2 cellular contexts compared by ENCODE assay signal in the genomic region with DNA sequence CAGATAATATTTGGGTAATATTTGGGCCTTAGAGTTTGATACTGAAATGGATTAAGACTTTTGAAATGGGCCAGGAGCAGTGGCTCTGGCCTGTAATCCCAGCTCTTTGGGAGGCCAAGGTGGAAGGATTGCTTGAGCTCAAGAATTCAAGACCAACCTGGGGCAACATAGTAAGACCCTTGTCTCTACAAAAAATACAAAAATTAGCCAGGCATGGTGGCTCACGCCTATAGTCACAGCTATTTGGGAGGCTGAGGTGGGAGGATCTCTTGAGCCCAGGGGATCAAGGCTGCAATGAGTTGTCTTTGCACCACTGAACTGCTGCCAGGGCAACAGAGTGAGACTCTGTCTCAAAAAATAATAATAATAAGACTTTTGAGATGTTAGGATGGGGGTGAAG.
TF ChIP-seq lines count a peak whose summit lies in the region.

No MANE protein-coding gene starts in this region.

TF ChIP-seq in SK-N-SH, 30 proteins besides CTCF, POLR2A, EP300 and RAD21 (continued from another document):
- TF ChIP-seq TEAD4 (IDR thresholded peaks at IDR 0.05; ENCODE audit: borderline replicate concordance, insufficient read depth) (no peak), FOSL2 (IDR thresholded peaks at IDR 0.05; ENCODE audit: borderline replicate concordance, low read depth) (no peak), NFIC (IDR thresholded peaks at IDR 0.05; ENCODE audit: borderline replicate concordance) (no peak), MXI1 (IDR thresholded peaks at IDR 0.05; ENCODE audit: low read depth, low read length) (no peak), SIN3A (IDR thresholded peaks at IDR 0.05; ENCODE audit: borderline replicate concordance, low read depth, low read length) (no peak), NRF1 (IDR thresholded peaks at IDR 0.05; ENCODE audit: low read depth, low read length) (no peak), YY1 (IDR thresholded peaks at IDR 0.05; ENCODE audit: low read depth) (no peak), IRF3 (IDR thresholded peaks at IDR 0.05; ENCODE audit: low read depth, low read length) (no peak), POLR2AphosphoS5 (IDR thresholded peaks at IDR 0.05; ENCODE audit: low read depth, low read length) (no peak), ZBTB33 (IDR thresholded peaks at IDR 0.05; ENCODE audit: borderline replicate concordance, low read depth) (no peak), FOXM1 (IDR thresholded peaks at IDR 0.05; ENCODE audit: low read depth) (no peak), RFX5 (IDR thresholded peaks at IDR 0.05; ENCODE audit: low read length) (no peak), MEF2A (IDR thresholded peaks at IDR 0.05; ENCODE audit: borderline replicate concordance, low read depth) (no peak), ELF1 (IDR thresholded peaks at IDR 0.05) (no peak)
- TF ChIP-seq, protein P1, sequence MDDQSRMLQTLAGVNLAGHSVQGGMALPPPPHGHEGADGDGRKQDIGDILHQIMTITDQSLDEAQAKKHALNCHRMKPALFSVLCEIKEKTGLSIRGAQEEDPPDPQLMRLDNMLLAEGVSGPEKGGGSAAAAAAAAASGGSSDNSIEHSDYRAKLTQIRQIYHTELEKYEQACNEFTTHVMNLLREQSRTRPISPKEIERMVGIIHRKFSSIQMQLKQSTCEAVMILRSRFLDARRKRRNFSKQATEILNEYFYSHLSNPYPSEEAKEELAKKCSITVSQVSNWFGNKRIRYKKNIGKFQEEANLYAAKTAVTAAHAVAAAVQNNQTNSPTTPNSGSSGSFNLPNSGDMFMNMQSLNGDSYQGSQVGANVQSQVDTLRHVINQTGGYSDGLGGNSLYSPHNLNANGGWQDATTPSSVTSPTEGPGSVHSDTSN (IDR thresholded peaks at IDR 0.05): no peak
- TF ChIP-seq, protein P2, sequence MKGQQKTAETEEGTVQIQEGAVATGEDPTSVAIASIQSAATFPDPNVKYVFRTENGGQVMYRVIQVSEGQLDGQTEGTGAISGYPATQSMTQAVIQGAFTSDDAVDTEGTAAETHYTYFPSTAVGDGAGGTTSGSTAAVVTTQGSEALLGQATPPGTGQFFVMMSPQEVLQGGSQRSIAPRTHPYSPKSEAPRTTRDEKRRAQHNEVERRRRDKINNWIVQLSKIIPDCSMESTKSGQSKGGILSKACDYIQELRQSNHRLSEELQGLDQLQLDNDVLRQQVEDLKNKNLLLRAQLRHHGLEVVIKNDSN (IDR thresholded peaks at IDR 0.05; ENCODE audit: borderline replicate concordance, low read depth): no peak

TF ChIP-seq in SK-N-SH treated with all-trans-retinoic acid at 6 μM for 48 hours, 23 proteins besides CTCF, POLR2A, EP300 and RAD21 (continued from another document):
- TF ChIP-seq, protein P3, sequence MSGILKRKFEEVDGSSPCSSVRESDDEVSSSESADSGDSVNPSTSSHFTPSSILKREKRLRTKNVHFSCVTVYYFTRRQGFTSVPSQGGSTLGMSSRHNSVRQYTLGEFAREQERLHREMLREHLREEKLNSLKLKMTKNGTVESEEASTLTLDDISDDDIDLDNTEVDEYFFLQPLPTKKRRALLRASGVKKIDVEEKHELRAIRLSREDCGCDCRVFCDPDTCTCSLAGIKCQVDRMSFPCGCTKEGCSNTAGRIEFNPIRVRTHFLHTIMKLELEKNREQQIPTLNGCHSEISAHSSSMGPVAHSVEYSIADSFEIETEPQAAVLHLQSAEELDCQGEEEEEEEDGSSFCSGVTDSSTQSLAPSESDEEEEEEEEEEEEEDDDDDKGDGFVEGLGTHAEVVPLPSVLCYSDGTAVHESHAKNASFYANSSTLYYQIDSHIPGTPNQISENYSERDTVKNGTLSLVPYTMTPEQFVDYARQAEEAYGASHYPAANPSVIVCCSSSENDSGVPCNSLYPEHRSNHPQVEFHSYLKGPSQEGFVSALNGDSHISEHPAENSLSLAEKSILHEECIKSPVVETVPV (CRISPR knock-in tag; IDR thresholded peaks at IDR 0.05): no peak
- TF ChIP-seq TCF4 (CRISPR knock-in tag; IDR thresholded peaks at IDR 0.05; ENCODE audit: borderline replicate concordance) (no peak), TOX (CRISPR knock-in tag; IDR thresholded peaks at IDR 0.05; ENCODE audit: borderline replicate concordance) (no peak), ZNF70 (CRISPR knock-in tag; IDR thresholded peaks at IDR 0.05) (no peak), POU6F1 (CRISPR knock-in tag; IDR thresholded peaks at IDR 0.05; ENCODE audit: borderline replicate concordance, low read depth) (no peak), ZNF565 (CRISPR knock-in tag; conservative IDR thresholded peaks at IDR 0.05; ENCODE audit: low read depth) (no peak), ZNF8 (CRISPR knock-in tag; IDR thresholded peaks at IDR 0.05) (no peak), OSR1 (CRISPR knock-in tag; IDR thresholded peaks at IDR 0.05) (no peak), ISL1 (CRISPR knock-in tag; IDR thresholded peaks at IDR 0.05) (no peak), BACH2 (CRISPR knock-in tag; IDR thresholded peaks at IDR 0.05; ENCODE audit: borderline replicate concordance) (no peak), SNAI2 (CRISPR knock-in tag; IDR thresholded peaks at IDR 0.05) (no peak), ZC3H10 (CRISPR knock-in tag; IDR thresholded peaks at IDR 0.05) (no peak), ZFP3 (CRISPR knock-in tag; IDR thresholded peaks at IDR 0.05) (no peak), CSDC2 (CRISPR knock-in tag; IDR thresholded peaks at IDR 0.05) (no peak), ARNTL (CRISPR knock-in tag; IDR thresholded peaks at IDR 0.05; ENCODE audit: borderline replicate concordance, low read depth) (no peak), ESRRG (CRISPR knock-in tag; IDR thresholded peaks at IDR 0.05) (no peak)
- TF ChIP-seq, protein P4, sequence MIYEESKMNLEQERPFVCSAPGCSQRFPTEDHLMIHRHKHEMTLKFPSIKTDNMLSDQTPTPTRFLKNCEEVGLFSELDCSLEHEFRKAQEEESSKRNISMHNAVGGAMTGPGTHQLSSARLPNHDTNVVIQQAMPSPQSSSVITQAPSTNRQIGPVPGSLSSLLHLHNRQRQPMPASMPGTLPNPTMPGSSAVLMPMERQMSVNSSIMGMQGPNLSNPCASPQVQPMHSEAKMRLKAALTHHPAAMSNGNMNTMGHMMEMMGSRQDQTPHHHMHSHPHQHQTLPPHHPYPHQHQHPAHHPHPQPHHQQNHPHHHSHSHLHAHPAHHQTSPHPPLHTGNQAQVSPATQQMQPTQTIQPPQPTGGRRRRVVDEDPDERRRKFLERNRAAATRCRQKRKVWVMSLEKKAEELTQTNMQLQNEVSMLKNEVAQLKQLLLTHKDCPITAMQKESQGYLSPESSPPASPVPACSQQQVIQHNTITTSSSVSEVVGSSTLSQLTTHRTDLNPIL (CRISPR knock-in tag; IDR thresholded peaks at IDR 0.05; ENCODE audit: low read depth): no peak
- TF ChIP-seq, protein P5, sequence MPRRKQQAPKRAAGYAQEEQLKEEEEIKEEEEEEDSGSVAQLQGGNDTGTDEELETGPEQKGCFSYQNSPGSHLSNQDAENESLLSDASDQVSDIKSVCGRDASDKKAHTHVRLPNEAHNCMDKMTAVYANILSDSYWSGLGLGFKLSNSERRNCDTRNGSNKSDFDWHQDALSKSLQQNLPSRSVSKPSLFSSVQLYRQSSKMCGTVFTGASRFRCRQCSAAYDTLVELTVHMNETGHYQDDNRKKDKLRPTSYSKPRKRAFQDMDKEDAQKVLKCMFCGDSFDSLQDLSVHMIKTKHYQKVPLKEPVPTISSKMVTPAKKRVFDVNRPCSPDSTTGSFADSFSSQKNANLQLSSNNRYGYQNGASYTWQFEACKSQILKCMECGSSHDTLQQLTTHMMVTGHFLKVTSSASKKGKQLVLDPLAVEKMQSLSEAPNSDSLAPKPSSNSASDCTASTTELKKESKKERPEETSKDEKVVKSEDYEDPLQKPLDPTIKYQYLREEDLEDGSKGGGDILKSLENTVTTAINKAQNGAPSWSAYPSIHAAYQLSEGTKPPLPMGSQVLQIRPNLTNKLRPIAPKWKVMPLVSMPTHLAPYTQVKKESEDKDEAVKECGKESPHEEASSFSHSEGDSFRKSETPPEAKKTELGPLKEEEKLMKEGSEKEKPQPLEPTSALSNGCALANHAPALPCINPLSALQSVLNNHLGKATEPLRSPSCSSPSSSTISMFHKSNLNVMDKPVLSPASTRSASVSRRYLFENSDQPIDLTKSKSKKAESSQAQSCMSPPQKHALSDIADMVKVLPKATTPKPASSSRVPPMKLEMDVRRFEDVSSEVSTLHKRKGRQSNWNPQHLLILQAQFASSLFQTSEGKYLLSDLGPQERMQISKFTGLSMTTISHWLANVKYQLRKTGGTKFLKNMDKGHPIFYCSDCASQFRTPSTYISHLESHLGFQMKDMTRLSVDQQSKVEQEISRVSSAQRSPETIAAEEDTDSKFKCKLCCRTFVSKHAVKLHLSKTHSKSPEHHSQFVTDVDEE (CRISPR knock-in tag; IDR thresholded peaks at IDR 0.05): no peak
- TF ChIP-seq, protein P6, sequence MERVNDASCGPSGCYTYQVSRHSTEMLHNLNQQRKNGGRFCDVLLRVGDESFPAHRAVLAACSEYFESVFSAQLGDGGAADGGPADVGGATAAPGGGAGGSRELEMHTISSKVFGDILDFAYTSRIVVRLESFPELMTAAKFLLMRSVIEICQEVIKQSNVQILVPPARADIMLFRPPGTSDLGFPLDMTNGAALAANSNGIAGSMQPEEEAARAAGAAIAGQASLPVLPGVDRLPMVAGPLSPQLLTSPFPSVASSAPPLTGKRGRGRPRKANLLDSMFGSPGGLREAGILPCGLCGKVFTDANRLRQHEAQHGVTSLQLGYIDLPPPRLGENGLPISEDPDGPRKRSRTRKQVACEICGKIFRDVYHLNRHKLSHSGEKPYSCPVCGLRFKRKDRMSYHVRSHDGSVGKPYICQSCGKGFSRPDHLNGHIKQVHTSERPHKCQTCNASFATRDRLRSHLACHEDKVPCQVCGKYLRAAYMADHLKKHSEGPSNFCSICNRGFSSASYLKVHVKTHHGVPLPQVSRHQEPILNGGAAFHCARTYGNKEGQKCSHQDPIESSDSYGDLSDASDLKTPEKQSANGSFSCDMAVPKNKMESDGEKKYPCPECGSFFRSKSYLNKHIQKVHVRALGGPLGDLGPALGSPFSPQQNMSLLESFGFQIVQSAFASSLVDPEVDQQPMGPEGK (CRISPR knock-in tag; IDR thresholded peaks at IDR 0.05; ENCODE audit: borderline replicate concordance): no peak
